23 cellular contexts compared by ENCODE assay signal in genomic region chr3:66860771-66861170, GRCh38.
"Had no signal": no experiment of that assay in that cellular context is flagged by ENCODE, and none has a peak within 500 bp of the region (broad histone marks: within the 10 kb centered on the region; RNA-seq: fewer than 3 reads in every experiment).

No MANE protein-coding gene starts in this region.

- H3K36me3 Mint-ChIP-seq: immature natural killer cell; stimulated activated naive B cell treated with anti-CD40 and anti-IgM and Interleukin-4, amounts not matched to agents 10 μg/mL and 1 μg/mL and 100 μg/mL, for 72 hours had no signal

- H3K27ac ChIP-seq: epithelial cell of prostate, esophagus muscularis mucosa, gastrocnemius medialis, right atrium auricular region, sigmoid colon, skin epidermis, testis, tibial nerve had no signal

- H3K36me3 ChIP-seq: esophagus muscularis mucosa, gastrocnemius medialis, right atrium auricular region, sigmoid colon, tibial nerve had no signal

- FAIRE-seq: keratinocyte had no signal

- DNase-seq: effector memory CD8-positive, alpha-beta T cell; gastrocnemius medialis; glutamatergic neuron; immature natural killer cell; left colon; left ventricle myocardium superior; mesenchymal stem cell; midbrain; posterior cingulate gyrus; sigmoid colon; stimulated activated CD4-positive, alpha-beta T cell treated with anti-CD3 and anti-CD28 coated beads, Interleukin-2, amount 100 ng/mL, for 24 hours; stimulated activated CD4-positive, alpha-beta T cell treated with anti-CD3 and anti-CD28 coated beads, Interleukin-4, amount 100 ng/mL, for 4 hours; stimulated activated naive B cell treated with anti-CD40 and anti-IgM and Interleukin-4, amounts not matched to agents 10 μg/mL and 1 μg/mL and 100 μg/mL, for 72 hours; stimulated activated naive CD8-positive, alpha-beta T cell treated with anti-CD3 and anti-CD28 coated beads, Interleukin-15, amount 100 ng/mL, for 72 hours; testis had no signal

- H3K4me3 ChIP-seq: esophagus muscularis mucosa, gastrocnemius medialis, lung, right atrium auricular region, sigmoid colon, skin epidermis, testis, tibial nerve had no signal

- H3K4me3 Mint-ChIP-seq: effector memory CD8-positive, alpha-beta T cell; immature natural killer cell; nephron; stimulated activated naive B cell treated with anti-CD40 and anti-IgM and Interleukin-4, amounts not matched to agents 10 μg/mL and 1 μg/mL and 100 μg/mL, for 72 hours; stimulated activated naive CD8-positive, alpha-beta T cell treated with anti-CD3 and anti-CD28 coated beads, Interleukin-15, amount 100 ng/mL, for 72 hours had no signal

- H3K9me3 ChIP-seq: esophagus muscularis mucosa, gastrocnemius medialis, right atrium auricular region, sigmoid colon, testis, tibial nerve had no signal

- H3K27me3 ChIP-seq: esophagus muscularis mucosa, gastrocnemius medialis, right atrium auricular region, sigmoid colon, testis, tibial nerve had no signal

- H3K27me3 Mint-ChIP-seq: stimulated activated naive B cell treated with anti-CD40 and anti-IgM and Interleukin-4, amounts not matched to agents 10 μg/mL and 1 μg/mL and 100 μg/mL, for 72 hours; stimulated activated naive CD8-positive, alpha-beta T cell treated with anti-CD3 and anti-CD28 coated beads, Interleukin-15, amount 100 ng/mL, for 72 hours had no signal

- H3K4me1 ChIP-seq: esophagus muscularis mucosa, gastrocnemius medialis, right atrium auricular region, sigmoid colon, testis, tibial nerve had no signal

- H3K27ac Mint-ChIP-seq: effector memory CD8-positive, alpha-beta T cell; immature natural killer cell; nephron; stimulated activated naive B cell treated with anti-CD40 and anti-IgM and Interleukin-4, amounts not matched to agents 10 μg/mL and 1 μg/mL and 100 μg/mL, for 72 hours had no signal

- H3K9me3 Mint-ChIP-seq: effector memory CD8-positive, alpha-beta T cell; stimulated activated naive B cell treated with anti-CD40 and anti-IgM and Interleukin-4, amounts not matched to agents 10 μg/mL and 1 μg/mL and 100 μg/mL, for 72 hours had no signal

- H3K4me1 Mint-ChIP-seq: immature natural killer cell; stimulated activated naive CD8-positive, alpha-beta T cell treated with anti-CD3 and anti-CD28 coated beads, Interleukin-15, amount 100 ng/mL, for 72 hours had no signal

- ATAC-seq: effector memory CD8-positive, alpha-beta T cell; gastrocnemius medialis; left colon; left ventricle myocardium superior; stimulated activated naive B cell treated with anti-CD40 and anti-IgM and Interleukin-4, amounts not matched to agents 10 μg/mL and 1 μg/mL and 100 μg/mL, for 72 hours; stimulated activated naive CD8-positive, alpha-beta T cell treated with anti-CD3 and anti-CD28 coated beads, Interleukin-15, amount 100 ng/mL, for 72 hours had no signal
